In the genomic region with DNA sequence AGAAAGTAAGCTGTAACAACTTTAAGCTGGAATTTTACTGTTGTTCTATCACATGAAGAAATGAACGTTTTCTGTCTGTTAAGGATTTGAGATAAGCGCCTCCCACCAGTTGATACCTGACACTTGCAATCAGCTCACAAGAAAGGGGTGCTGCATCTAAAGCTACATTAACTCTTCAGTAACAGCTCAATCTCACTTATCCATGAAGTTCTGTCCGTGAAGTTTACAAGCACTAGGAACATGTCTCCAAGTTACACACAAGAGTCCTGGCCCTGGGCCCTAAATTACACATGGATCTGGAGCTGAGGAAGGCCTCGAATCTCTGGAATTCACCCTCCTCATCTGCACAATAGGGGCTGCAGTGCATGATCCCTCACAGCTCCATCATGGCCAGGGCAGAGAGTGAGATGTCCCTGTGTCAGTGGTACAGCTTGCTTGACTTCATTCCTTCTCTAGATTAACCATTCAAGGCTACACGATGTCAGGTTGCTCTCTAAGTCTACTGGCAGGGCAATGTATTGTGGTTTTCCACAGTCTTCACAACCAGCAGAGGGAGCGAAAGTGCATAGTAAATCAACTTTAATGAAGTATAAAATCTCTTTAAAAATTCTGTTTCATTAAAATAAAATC, we compare ENCODE assay signal across 8 cellular contexts.
A peak's percentile ranks its signal among the peaks of the same experiment; 100 is the strongest.
DNase-seq lines count a peak whose midpoint lies in the region; ATAC-seq, FAIRE-seq and TF ChIP-seq lines count a peak whose summit lies in the region.

No MANE protein-coding gene starts in this region.

- H4K20me1 ChIP-seq in DND-41 (ENCODE audit: insufficient read depth, low read length) = no peaks in the 10 kb centered on the region

- peak overlapping the region; percentile 82 for H3K27ac ChIP-seq in DND-41 (ENCODE audit: low read length)

- H3K36me3 ChIP-seq in DND-41 (ENCODE audit: insufficient read depth, low read length) = no peaks in the 10 kb centered on the region
- no peaks in the 10 kb centered on the region for H3K36me3 ChIP-seq in bronchial epithelial cell (ENCODE audit: control insufficient read depth, insufficient read depth, low read length)

- ATAC-seq in DND-41 (ENCODE audit: insufficient read depth, low read depth) = 0 out of 3 replicates have a peak, but pooled peaks have one; percentile 27
- no peak for ATAC-seq in activated naive CD4-positive, alpha-beta T cell treated with anti-CD3 and anti-CD28 coated beads, Interleukin-2, amount 50 U/mL, for 72 hours

- TF ChIP-seq CTCF in DND-41 (IDR thresholded peaks at IDR 0.05; ENCODE audit: borderline replicate concordance, extremely low read depth, low read length, poor library complexity, severe bottlenecking) = peak; percentile 75
- TF ChIP-seq CTCF in LNCaP clone FGC (IDR thresholded peaks at IDR 0.05; ENCODE audit: control insufficient read depth, extremely low read depth, insufficient read depth) = peak; percentile 54
- TF ChIP-seq CTCF in bronchial epithelial cell (IDR thresholded peaks at IDR 0.05; ENCODE audit: insufficient read depth, low read length, severe bottlenecking) = peak; percentile 50
- no peak for TF ChIP-seq CTCF in mesothelial cell of epicardium (IDR thresholded peaks at IDR 0.05; ENCODE audit: unreplicated experiment)

- peak overlapping the region; percentile 10 for H3K4me3 Mint-ChIP-seq in mesothelial cell of epicardium

- no peak for FAIRE-seq in bronchial epithelial cell (lab: Jason Lieb, UNC)

- peaks cover 60% of the 10 kb centered on the region for H3K4me1 ChIP-seq in DND-41 (ENCODE audit: insufficient read depth, low read length)

- H3K9ac ChIP-seq in DND-41 (ENCODE audit: low read depth, low read length) = peak overlapping the region; percentile 28; the same call in 1 of the 2 replicates

- H3K79me2 ChIP-seq in DND-41 (ENCODE audit: insufficient read depth, low read length) = no peaks in the 10 kb centered on the region

- peaks cover 37% of the 10 kb centered on the region for H3K4me1 Mint-ChIP-seq in mesothelial cell of epicardium

- H3K27ac Mint-ChIP-seq in mesothelial cell of epicardium = peak overlapping the region; percentile 90
- no peak overlapping the region for H3K27ac Mint-ChIP-seq in activated naive CD4-positive, alpha-beta T cell treated with anti-CD3 and anti-CD28 coated beads, Interleukin-2, amount 50 U/mL, for 72 hours

- H3K9me3 ChIP-seq in DND-41 (ENCODE audit: insufficient read depth, low read length, severe bottlenecking) = no peaks in the 10 kb centered on the region

- H3K27me3 ChIP-seq in DND-41 (ENCODE audit: insufficient read depth, low read length, poor library complexity) (no peaks in the 10 kb centered on the region), bronchial epithelial cell (ENCODE audit: control insufficient read depth, insufficient read depth, low read length) (no peaks in the 10 kb centered on the region)

- H3K9me3 Mint-ChIP-seq in mesothelial cell of epicardium = no peaks in the 10 kb centered on the region
- peaks cover 0 to 5% of the 10 kb centered on the region in 2 donors for H3K9me3 Mint-ChIP-seq in activated naive CD4-positive, alpha-beta T cell treated with anti-CD3 and anti-CD28 coated beads, Interleukin-2, amount 50 U/mL, for 72 hours

- peak overlapping the region; percentile 9; the same call in 1 of the 2 replicates for H3K4me2 ChIP-seq in DND-41 (ENCODE audit: insufficient read depth, low read length)

- peak; percentile 48 for DNase-seq in DND-41
- peak; percentile 13 for DNase-seq in LNCaP clone FGC (ENCODE audit: low read depth)
- DNase-seq in bronchial epithelial cell (ENCODE audit: low read depth) = peak; percentile 62
- no peak for DNase-seq in mesothelial cell of epicardium (ENCODE audit: low spot score in 2 of 2, unreplicated experiment in 2 of 2)
- DNase-seq in NCI-H187 (lab: John Stamatoyannopoulos, UW) = no peak
- DNase-seq in activated naive CD4-positive, alpha-beta T cell treated with anti-CD3 and anti-CD28 coated beads, Interleukin-2, amount 50 U/mL, for 72 hours (ENCODE audit: low spot score in 2 of 2) = no peak
- DNase-seq in stimulated activated CD4-positive, alpha-beta T cell treated with anti-CD3 and anti-CD28 coated beads, Interleukin-1b, Interleukin-23, amount 100 ng/mL, for 48 hours = no peak
- DNase-seq in NCI-H2227 (lab: John Stamatoyannopoulos, UW; ENCODE audit: unreplicated experiment) = no peak

- peaks cover 3% of the 10 kb centered on the region for H3K27me3 Mint-ChIP-seq in mesothelial cell of epicardium (ENCODE audit: low read depth)

- H3K36me3 Mint-ChIP-seq in mesothelial cell of epicardium = no peaks in the 10 kb centered on the region
- no peaks in the 10 kb centered on the region for H3K36me3 Mint-ChIP-seq in activated naive CD4-positive, alpha-beta T cell treated with anti-CD3 and anti-CD28 coated beads, Interleukin-2, amount 50 U/mL, for 72 hours

- peak overlapping the region; percentile 74 for H2AFZ ChIP-seq in DND-41 (ENCODE audit: low read depth, low read length)

- no peak overlapping the region for H3K4me3 ChIP-seq in DND-41 (ENCODE audit: low read depth in 1 of 2, low read length in 2 of 2)
- no peak overlapping the region for H3K4me3 ChIP-seq in LNCaP clone FGC (ENCODE audit: low read depth, low read length)
- no peak overlapping the region for H3K4me3 ChIP-seq in bronchial epithelial cell (ENCODE audit: low read depth, low read length)

Comparison
In these comparisons a context has a peak if more than half of its experiments do, and no peak if none do; other contexts are left out.
1. DNase-seq: peak in DND-41 (single experiment), LNCaP clone FGC (single experiment) and bronchial epithelial cell (single experiment); none in mesothelial cell of epicardium (0 of 2), NCI-H187 (0 of 2), activated naive CD4-positive, alpha-beta T cell treated with anti-CD3 and anti-CD28 coated beads, Interleukin-2, amount 50 U/mL, for 72 hours (0 of 2), stimulated activated CD4-positive, alpha-beta T cell treated with anti-CD3 and anti-CD28 coated beads, Interleukin-1b, Interleukin-23, amount 100 ng/mL, for 48 hours (single experiment) and NCI-H2227 (single experiment).